ENCODE assay signal across 13 cellular contexts in genomic region chr1:162835157-162835899, GRCh38. TPM values are rescaled to one million over a fixed set of nuclear protein-coding genes. Genes with fewer than 3 reads are reported as not detected.
DNase-seq lines count a peak whose midpoint lies in the region; ATAC-seq lines count a peak whose summit lies in the region.
"Had no signal": no experiment of that assay in that cellular context is flagged by ENCODE, and none has a peak within 500 bp of the region (broad histone marks: within the 10 kb centered on the region; RNA-seq: fewer than 3 reads in every experiment).

No MANE protein-coding gene starts in this region.

- H3K27ac Mint-ChIP-seq in activated CD4-positive, alpha-beta T cell treated with anti-CD3 and anti-CD28 coated beads, Interleukin-2, amount 10 ng/mL, durations not matched to agents 24 days and 14 days, result peak overlapping the region; percentile 73
- H3K27ac Mint-ChIP-seq in stimulated activated effector memory CD8-positive, alpha-beta T cell treated with anti-CD3 and anti-CD28 coated beads, Interleukin-12 subunit alpha, Interleukin-12 subunit beta, amount 100 ng/mL, for 72 hours, result peak overlapping the region; percentile 10
- H3K27ac Mint-ChIP-seq: activated naive CD4-positive, alpha-beta T cell treated with anti-CD3 and anti-CD28 coated beads, Interleukin-2, amount 50 U/mL, for 24 hours had no signal

- H3K36me3 Mint-ChIP-seq in activated CD4-positive, alpha-beta T cell treated with anti-CD3 and anti-CD28 coated beads, Interleukin-2, amount 10 ng/mL, durations not matched to agents 24 days and 14 days (ENCODE audit: low read depth), result peaks cover 5% of the 10 kb centered on the region
- no peaks in the 10 kb centered on the region for H3K36me3 Mint-ChIP-seq in stimulated activated effector memory CD8-positive, alpha-beta T cell treated with anti-CD3 and anti-CD28 coated beads, Interleukin-12 subunit alpha, Interleukin-12 subunit beta, amount 100 ng/mL, for 72 hours

- peak overlapping the region; percentile 6 for H3K4me3 Mint-ChIP-seq in activated CD4-positive, alpha-beta T cell treated with anti-CD3 and anti-CD28 coated beads, Interleukin-2, amount 10 ng/mL, durations not matched to agents 24 days and 14 days
- no peak overlapping the region for H3K4me3 Mint-ChIP-seq in stimulated activated effector memory CD8-positive, alpha-beta T cell treated with anti-CD3 and anti-CD28 coated beads, Interleukin-12 subunit alpha, Interleukin-12 subunit beta, amount 100 ng/mL, for 72 hours
- H3K4me3 Mint-ChIP-seq: activated naive CD4-positive, alpha-beta T cell treated with anti-CD3 and anti-CD28 coated beads, Interleukin-2, amount 50 U/mL, for 24 hours had no signal

- peak; percentile 63 for DNase-seq in activated CD4-positive, alpha-beta T cell treated with anti-CD3 and anti-CD28 coated beads, Interleukin-2, amount 10 ng/mL, durations not matched to agents 24 days and 14 days
- DNase-seq in activated CD4-positive, alpha-beta T cell treated with anti-CD3 and anti-CD28 coated beads for 48 hours, result no peak
- DNase-seq in stimulated activated effector memory CD8-positive, alpha-beta T cell treated with anti-CD3 and anti-CD28 coated beads, Interleukin-12 subunit alpha, Interleukin-12 subunit beta, amount 100 ng/mL, for 72 hours (ENCODE audit: low spot score in 2 of 2), result no peak
- DNase-seq in DMS53 treated with DMSO at 0.1 percent for 48 hours (lab: John Stamatoyannopoulos, UW; ENCODE audit: unreplicated experiment) (no peak), GF-D8 (lab: John Stamatoyannopoulos, UW) (no peak), COR-L47 (lab: John Stamatoyannopoulos, UW) (no peak)
- DNase-seq: left ventricle myocardium inferior, NCI-H345, sigmoid colon had no signal

- intact Hi-C loops in activated CD4-positive, alpha-beta T cell treated with anti-CD3 and anti-CD28 coated beads, Interleukin-2, amount 10 ng/mL, durations not matched to agents 24 days and 14 days (cut with micrococcal nuclease), result no loop called here

- peaks cover 10% of the 10 kb centered on the region for H3K27me3 Mint-ChIP-seq in activated CD4-positive, alpha-beta T cell treated with anti-CD3 and anti-CD28 coated beads, Interleukin-2, amount 10 ng/mL, durations not matched to agents 24 days and 14 days

- H3K9me3 Mint-ChIP-seq in activated CD4-positive, alpha-beta T cell treated with anti-CD3 and anti-CD28 coated beads, Interleukin-2, amount 10 ng/mL, durations not matched to agents 24 days and 14 days, result peaks cover 11% of the 10 kb centered on the region
- peaks cover 10% of the 10 kb centered on the region for H3K9me3 Mint-ChIP-seq in stimulated activated effector memory CD8-positive, alpha-beta T cell treated with anti-CD3 and anti-CD28 coated beads, Interleukin-12 subunit alpha, Interleukin-12 subunit beta, amount 100 ng/mL, for 72 hours

- peak; percentile 88 for ATAC-seq in GM21786 (IDR thresholded peaks at IDR 0.05; ENCODE audit: unreplicated experiment)
- peak; percentile 86 for ATAC-seq in HG03442 (IDR thresholded peaks at IDR 0.05; ENCODE audit: unreplicated experiment)
- ATAC-seq in stimulated activated effector memory CD8-positive, alpha-beta T cell treated with anti-CD3 and anti-CD28 coated beads, Interleukin-12 subunit alpha, Interleukin-12 subunit beta, amount 100 ng/mL, for 72 hours, result peak; percentile 95

- H3K4me1 Mint-ChIP-seq in activated CD4-positive, alpha-beta T cell treated with anti-CD3 and anti-CD28 coated beads, Interleukin-2, amount 10 ng/mL, durations not matched to agents 24 days and 14 days, result peaks cover 19% of the 10 kb centered on the region
- peaks cover 23% of the 10 kb centered on the region for H3K4me1 Mint-ChIP-seq in stimulated activated effector memory CD8-positive, alpha-beta T cell treated with anti-CD3 and anti-CD28 coated beads, Interleukin-12 subunit alpha, Interleukin-12 subunit beta, amount 100 ng/mL, for 72 hours

RNA-seq across cellular contexts. Expression of gene CCDC190, which starts 25.6 kb away (rescaled TPM):
- total RNA-seq in activated CD4-positive, alpha-beta T cell treated with anti-CD3 and anti-CD28 coated beads, Interleukin-2, amount 10 ng/mL, durations not matched to agents 24 days and 14 days, result not detected in 2 replicates
- total RNA-seq: sigmoid colon; T-helper 1 cell treated with Interleukin-12 subunit alpha and Interleukin-12 subunit beta and Interleukin-4 antibody, amounts not matched to agents 30 ng/mL and 1 ng/mL, for 36 hours had no signal

RNA-seq across cellular contexts. Expression of gene HSD17B7, which starts 44.8 kb away (rescaled TPM):
- total RNA-seq in activated CD4-positive, alpha-beta T cell treated with anti-CD3 and anti-CD28 coated beads, Interleukin-2, amount 10 ng/mL, durations not matched to agents 24 days and 14 days, result 26.7 and 28.7 TPM in 2 replicates
